ENCODE assay signal across 2 cellular contexts in the genomic region with DNA sequence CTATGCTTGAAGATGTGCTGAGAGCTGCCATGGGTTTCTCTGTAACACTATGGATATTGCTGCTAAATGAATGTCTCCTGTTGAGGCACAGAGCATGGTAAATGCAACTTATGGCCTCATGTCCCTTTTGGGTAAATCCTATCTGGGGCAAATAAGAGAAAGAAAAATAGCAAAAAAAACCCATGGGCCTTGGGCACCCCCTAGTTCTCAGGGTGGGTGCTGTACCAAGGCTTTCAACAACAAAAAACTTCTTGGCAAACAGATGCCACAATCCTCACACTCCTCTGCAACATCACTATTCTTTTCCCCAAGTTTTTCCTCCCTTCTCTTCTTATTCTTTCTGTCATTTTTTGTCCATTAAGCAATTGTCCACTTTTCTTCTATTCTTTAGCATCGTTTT.
TF ChIP-seq lines count a peak whose summit lies in the region.

No MANE protein-coding gene starts in this region.

TF ChIP-seq in GM23338, 12 proteins besides CTCF, POLR2A, EP300 and RAD21 (continued from another document):
- TF ChIP-seq, protein P1, sequence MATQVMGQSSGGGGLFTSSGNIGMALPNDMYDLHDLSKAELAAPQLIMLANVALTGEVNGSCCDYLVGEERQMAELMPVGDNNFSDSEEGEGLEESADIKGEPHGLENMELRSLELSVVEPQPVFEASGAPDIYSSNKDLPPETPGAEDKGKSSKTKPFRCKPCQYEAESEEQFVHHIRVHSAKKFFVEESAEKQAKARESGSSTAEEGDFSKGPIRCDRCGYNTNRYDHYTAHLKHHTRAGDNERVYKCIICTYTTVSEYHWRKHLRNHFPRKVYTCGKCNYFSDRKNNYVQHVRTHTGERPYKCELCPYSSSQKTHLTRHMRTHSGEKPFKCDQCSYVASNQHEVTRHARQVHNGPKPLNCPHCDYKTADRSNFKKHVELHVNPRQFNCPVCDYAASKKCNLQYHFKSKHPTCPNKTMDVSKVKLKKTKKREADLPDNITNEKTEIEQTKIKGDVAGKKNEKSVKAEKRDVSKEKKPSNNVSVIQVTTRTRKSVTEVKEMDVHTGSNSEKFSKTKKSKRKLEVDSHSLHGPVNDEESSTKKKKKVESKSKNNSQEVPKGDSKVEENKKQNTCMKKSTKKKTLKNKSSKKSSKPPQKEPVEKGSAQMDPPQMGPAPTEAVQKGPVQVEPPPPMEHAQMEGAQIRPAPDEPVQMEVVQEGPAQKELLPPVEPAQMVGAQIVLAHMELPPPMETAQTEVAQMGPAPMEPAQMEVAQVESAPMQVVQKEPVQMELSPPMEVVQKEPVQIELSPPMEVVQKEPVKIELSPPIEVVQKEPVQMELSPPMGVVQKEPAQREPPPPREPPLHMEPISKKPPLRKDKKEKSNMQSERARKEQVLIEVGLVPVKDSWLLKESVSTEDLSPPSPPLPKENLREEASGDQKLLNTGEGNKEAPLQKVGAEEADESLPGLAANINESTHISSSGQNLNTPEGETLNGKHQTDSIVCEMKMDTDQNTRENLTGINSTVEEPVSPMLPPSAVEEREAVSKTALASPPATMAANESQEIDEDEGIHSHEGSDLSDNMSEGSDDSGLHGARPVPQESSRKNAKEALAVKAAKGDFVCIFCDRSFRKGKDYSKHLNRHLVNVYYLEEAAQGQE (IDR thresholded peaks at IDR 0.05; ENCODE audit: unreplicated experiment), result no peak
- TF ChIP-seq POLR2AphosphoS5 (IDR thresholded peaks at IDR 0.05; ENCODE audit: low read depth) (no peak), STAT1 (IDR thresholded peaks at IDR 0.05; ENCODE audit: unreplicated experiment) (no peak), EZH2phosphoT487 (IDR thresholded peaks at IDR 0.05; ENCODE audit: unreplicated experiment) (no peak), NANOG (IDR thresholded peaks at IDR 0.05; ENCODE audit: borderline replicate concordance) (no peak), CREB1 (CRISPR knock-in tag; IDR thresholded peaks at IDR 0.05; ENCODE audit: low read depth) (no peak), ZNF114 (CRISPR knock-in tag; IDR thresholded peaks at IDR 0.05) (no peak), ZNF331 (CRISPR knock-in tag; IDR thresholded peaks at IDR 0.05; ENCODE audit: low read depth) (no peak)
- TF ChIP-seq, protein P2, sequence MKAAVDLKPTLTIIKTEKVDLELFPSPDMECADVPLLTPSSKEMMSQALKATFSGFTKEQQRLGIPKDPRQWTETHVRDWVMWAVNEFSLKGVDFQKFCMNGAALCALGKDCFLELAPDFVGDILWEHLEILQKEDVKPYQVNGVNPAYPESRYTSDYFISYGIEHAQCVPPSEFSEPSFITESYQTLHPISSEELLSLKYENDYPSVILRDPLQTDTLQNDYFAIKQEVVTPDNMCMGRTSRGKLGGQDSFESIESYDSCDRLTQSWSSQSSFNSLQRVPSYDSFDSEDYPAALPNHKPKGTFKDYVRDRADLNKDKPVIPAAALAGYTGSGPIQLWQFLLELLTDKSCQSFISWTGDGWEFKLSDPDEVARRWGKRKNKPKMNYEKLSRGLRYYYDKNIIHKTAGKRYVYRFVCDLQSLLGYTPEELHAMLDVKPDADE (IDR thresholded peaks at IDR 0.05), result no peak
- TF ChIP-seq, protein P3, sequence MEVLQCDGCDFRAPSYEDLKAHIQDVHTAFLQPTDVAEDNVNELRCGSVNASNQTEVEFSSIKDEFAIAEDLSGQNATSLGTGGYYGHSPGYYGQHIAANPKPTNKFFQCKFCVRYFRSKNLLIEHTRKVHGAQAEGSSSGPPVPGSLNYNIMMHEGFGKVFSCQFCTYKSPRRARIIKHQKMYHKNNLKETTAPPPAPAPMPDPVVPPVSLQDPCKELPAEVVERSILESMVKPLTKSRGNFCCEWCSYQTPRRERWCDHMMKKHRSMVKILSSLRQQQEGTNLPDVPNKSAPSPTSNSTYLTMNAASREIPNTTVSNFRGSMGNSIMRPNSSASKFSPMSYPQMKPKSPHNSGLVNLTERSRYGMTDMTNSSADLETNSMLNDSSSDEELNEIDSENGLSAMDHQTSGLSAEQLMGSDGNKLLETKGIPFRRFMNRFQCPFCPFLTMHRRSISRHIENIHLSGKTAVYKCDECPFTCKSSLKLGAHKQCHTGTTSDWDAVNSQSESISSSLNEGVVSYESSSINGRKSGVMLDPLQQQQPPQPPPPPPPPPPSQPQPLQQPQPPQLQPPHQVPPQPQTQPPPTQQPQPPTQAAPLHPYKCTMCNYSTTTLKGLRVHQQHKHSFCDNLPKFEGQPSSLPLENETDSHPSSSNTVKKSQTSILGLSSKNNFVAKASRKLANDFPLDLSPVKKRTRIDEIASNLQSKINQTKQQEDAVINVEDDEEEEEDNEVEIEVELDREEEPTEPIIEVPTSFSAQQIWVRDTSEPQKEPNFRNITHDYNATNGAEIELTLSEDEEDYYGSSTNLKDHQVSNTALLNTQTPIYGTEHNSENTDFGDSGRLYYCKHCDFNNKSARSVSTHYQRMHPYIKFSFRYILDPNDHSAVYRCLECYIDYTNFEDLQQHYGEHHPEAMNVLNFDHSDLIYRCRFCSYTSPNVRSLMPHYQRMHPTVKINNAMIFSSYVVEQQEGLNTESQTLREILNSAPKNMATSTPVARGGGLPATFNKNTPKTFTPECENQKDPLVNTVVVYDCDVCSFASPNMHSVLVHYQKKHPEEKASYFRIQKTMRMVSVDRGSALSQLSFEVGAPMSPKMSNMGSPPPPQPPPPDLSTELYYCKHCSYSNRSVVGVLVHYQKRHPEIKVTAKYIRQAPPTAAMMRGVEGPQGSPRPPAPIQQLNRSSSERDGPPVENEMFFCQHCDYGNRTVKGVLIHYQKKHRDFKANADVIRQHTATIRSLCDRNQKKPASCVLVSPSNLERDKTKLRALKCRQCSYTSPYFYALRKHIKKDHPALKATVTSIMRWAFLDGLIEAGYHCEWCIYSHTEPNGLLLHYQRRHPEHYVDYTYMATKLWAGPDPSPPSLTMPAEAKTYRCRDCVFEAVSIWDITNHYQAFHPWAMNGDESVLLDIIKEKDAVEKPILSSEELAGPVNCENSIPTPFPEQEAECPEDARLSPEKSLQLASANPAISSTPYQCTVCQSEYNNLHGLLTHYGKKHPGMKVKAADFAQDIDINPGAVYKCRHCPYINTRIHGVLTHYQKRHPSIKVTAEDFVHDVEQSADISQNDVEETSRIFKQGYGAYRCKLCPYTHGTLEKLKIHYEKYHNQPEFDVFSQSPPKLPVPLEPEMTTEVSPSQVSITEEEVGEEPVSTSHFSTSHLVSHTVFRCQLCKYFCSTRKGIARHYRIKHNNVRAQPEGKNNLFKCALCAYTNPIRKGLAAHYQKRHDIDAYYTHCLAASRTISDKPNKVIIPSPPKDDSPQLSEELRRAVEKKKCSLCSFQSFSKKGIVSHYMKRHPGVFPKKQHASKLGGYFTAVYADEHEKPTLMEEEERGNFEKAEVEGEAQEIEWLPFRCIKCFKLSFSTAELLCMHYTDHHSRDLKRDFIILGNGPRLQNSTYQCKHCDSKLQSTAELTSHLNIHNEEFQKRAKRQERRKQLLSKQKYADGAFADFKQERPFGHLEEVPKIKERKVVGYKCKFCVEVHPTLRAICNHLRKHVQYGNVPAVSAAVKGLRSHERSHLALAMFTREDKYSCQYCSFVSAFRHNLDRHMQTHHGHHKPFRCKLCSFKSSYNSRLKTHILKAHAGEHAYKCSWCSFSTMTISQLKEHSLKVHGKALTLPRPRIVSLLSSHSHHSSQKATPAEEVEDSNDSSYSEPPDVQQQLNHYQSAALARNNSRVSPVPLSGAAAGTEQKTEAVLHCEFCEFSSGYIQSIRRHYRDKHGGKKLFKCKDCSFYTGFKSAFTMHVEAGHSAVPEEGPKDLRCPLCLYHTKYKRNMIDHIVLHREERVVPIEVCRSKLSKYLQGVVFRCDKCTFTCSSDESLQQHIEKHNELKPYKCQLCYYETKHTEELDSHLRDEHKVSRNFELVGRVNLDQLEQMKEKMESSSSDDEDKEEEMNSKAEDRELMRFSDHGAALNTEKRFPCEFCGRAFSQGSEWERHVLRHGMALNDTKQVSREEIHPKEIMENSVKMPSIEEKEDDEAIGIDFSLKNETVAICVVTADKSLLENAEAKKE (CRISPR knock-in tag; IDR thresholded peaks at IDR 0.05), result no peak

TF ChIP-seq in WTC11, 78 proteins besides CTCF, POLR2A, EP300 and RAD21 (continued from another document):
- TF ChIP-seq, protein P4, sequence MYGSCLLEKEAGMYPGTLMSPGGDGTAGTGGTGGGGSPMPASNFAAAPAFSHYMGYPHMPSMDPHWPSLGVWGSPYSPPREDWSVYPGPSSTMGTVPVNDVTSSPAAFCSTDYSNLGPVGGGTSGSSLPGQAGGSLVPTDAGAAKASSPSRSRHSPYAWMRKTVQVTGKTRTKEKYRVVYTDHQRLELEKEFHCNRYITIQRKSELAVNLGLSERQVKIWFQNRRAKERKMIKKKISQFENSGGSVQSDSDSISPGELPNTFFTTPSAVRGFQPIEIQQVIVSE (CRISPR knock-in tag; IDR thresholded peaks at IDR 0.05; ENCODE audit: borderline replicate concordance), result no peak
- TF ChIP-seq, protein P5, sequence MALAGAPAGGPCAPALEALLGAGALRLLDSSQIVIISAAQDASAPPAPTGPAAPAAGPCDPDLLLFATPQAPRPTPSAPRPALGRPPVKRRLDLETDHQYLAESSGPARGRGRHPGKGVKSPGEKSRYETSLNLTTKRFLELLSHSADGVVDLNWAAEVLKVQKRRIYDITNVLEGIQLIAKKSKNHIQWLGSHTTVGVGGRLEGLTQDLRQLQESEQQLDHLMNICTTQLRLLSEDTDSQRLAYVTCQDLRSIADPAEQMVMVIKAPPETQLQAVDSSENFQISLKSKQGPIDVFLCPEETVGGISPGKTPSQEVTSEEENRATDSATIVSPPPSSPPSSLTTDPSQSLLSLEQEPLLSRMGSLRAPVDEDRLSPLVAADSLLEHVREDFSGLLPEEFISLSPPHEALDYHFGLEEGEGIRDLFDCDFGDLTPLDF (CRISPR knock-in tag; IDR thresholded peaks at IDR 0.05), result no peak
- TF ChIP-seq ZNF138 (CRISPR knock-in tag; conservative IDR thresholded peaks at IDR 0.05), result no peak
- TF ChIP-seq ZNF219 (CRISPR knock-in tag; IDR thresholded peaks at IDR 0.05; ENCODE audit: borderline replicate concordance), result no peak
- TF ChIP-seq, protein P6, sequence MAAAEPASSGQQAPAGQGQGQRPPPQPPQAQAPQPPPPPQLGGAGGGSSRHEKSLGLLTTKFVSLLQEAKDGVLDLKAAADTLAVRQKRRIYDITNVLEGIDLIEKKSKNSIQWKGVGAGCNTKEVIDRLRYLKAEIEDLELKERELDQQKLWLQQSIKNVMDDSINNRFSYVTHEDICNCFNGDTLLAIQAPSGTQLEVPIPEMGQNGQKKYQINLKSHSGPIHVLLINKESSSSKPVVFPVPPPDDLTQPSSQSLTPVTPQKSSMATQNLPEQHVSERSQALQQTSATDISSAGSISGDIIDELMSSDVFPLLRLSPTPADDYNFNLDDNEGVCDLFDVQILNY (CRISPR knock-in tag; IDR thresholded peaks at IDR 0.05), result no peak
- TF ChIP-seq, protein P7, sequence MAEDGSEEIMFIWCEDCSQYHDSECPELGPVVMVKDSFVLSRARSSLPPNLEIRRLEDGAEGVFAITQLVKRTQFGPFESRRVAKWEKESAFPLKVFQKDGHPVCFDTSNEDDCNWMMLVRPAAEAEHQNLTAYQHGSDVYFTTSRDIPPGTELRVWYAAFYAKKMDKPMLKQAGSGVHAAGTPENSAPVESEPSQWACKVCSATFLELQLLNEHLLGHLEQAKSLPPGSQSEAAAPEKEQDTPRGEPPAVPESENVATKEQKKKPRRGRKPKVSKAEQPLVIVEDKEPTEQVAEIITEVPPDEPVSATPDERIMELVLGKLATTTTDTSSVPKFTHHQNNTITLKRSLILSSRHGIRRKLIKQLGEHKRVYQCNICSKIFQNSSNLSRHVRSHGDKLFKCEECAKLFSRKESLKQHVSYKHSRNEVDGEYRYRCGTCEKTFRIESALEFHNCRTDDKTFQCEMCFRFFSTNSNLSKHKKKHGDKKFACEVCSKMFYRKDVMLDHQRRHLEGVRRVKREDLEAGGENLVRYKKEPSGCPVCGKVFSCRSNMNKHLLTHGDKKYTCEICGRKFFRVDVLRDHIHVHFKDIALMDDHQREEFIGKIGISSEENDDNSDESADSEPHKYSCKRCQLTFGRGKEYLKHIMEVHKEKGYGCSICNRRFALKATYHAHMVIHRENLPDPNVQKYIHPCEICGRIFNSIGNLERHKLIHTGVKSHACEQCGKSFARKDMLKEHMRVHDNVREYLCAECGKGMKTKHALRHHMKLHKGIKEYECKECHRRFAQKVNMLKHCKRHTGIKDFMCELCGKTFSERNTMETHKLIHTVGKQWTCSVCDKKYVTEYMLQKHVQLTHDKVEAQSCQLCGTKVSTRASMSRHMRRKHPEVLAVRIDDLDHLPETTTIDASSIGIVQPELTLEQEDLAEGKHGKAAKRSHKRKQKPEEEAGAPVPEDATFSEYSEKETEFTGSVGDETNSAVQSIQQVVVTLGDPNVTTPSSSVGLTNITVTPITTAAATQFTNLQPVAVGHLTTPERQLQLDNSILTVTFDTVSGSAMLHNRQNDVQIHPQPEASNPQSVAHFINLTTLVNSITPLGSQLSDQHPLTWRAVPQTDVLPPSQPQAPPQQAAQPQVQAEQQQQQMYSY (CRISPR knock-in tag; IDR thresholded peaks at IDR 0.05), result no peak
- no peak for TF ChIP-seq EMX1 (CRISPR knock-in tag; IDR thresholded peaks at IDR 0.05)
- TF ChIP-seq NFATC4 (CRISPR knock-in tag; IDR thresholded peaks at IDR 0.05), result no peak
- TF ChIP-seq NFYB (CRISPR knock-in tag; conservative IDR thresholded peaks at IDR 0.05; ENCODE audit: low read depth), result no peak
- no peak for TF ChIP-seq HMGA2 (CRISPR knock-in tag; IDR thresholded peaks at IDR 0.05)
- TF ChIP-seq OVOL2 (CRISPR knock-in tag; IDR thresholded peaks at IDR 0.05; ENCODE audit: borderline replicate concordance), result no peak
